8 cellular contexts compared by ENCODE assay signal in genomic region chr13:108915634-108916497, GRCh38.
DNase-seq lines count a peak whose midpoint lies in the region; ATAC-seq and TF ChIP-seq lines count a peak whose summit lies in the region.

No MANE protein-coding gene starts in this region.

- intact Hi-C loops in stomach (cut with DNase I; ENCODE audit: low total_unique reads), result no loop called here

- no peak overlapping the region for H3K4me3 Mint-ChIP-seq in neural crest cell

- no peaks in the 10 kb centered on the region for H3K36me3 ChIP-seq in stomach

- no peaks in the 10 kb centered on the region for H3K27me3 ChIP-seq in stomach

- peak; percentile 39 for DNase-seq in NCI-H82 (lab: John Stamatoyannopoulos, UW)
- DNase-seq in NCI-H82 treated with DMSO at 0.1 percent for 48 hours (lab: John Stamatoyannopoulos, UW; ENCODE audit: unreplicated experiment), result no peak
- DNase-seq in NCI-H774 (lab: John Stamatoyannopoulos, UW), result peak; percentile 92
- DNase-seq in activated T-cell treated with anti-CD3 and anti-CD28 coated beads for 4 hours, result peak; percentile 67
- peak; percentile 98 for DNase-seq in fibroblast of mammary gland (ENCODE audit: low read depth)
- DNase-seq in neural crest cell (ENCODE audit: low read depth, low spot score), result peak; percentile 12
- DNase-seq in stomach, result peak; percentile 95

- H3K27ac Mint-ChIP-seq in neural crest cell (ENCODE audit: unreplicated experiment), result peak overlapping the region; percentile 94

- H3K4me3 ChIP-seq in fibroblast of mammary gland (ENCODE audit: control insufficient read depth, low read depth, low read length) (peak overlapping the region; percentile 23), stomach (peak overlapping the region in 2 of 4 donors; percentile 7 to 25)

- no peaks in the 10 kb centered on the region for H3K9me3 Mint-ChIP-seq in neural crest cell

- H3K27ac ChIP-seq in stomach, result peak overlapping the region; percentile 74 to 90 (median 83)

- H3K4me1 ChIP-seq in stomach, result peaks cover 10 to 41% (median 24%) of the 10 kb centered on the region in 4 donors

- no peaks in the 10 kb centered on the region for H3K9me3 ChIP-seq in stomach

- H3K36me3 Mint-ChIP-seq in neural crest cell (ENCODE audit: low read depth), result no peaks in the 10 kb centered on the region

- 11 to 19% (median 12%) methylated on average over 9 of the region's 9 CpGs for WGBS in stomach, 5 donors

- no peak for TF ChIP-seq CTCF in fibroblast of mammary gland (conservative IDR thresholded peaks at IDR 0.05; ENCODE audit: control insufficient read depth, insufficient read depth, low read depth, low read length)
- TF ChIP-seq CTCF in neural crest cell (conservative IDR thresholded peaks at IDR 0.05), result no peak
- no peak for TF ChIP-seq CTCF in stomach (IDR thresholded peaks at IDR 0.05)

- peak; percentile 95 for ATAC-seq in HG02970 (IDR thresholded peaks at IDR 0.05; ENCODE audit: low FRiP score, unreplicated experiment)

- no peaks in the 10 kb centered on the region for H3K27me3 Mint-ChIP-seq in neural crest cell (ENCODE audit: low read depth)

- no peak for TF ChIP-seq EP300 in stomach (IDR thresholded peaks at IDR 0.05)

- peaks cover 16% of the 10 kb centered on the region for H3K4me1 Mint-ChIP-seq in neural crest cell

- TF ChIP-seq POLR2A in stomach (IDR thresholded peaks at IDR 0.05), result no peak
